In the genomic region with DNA sequence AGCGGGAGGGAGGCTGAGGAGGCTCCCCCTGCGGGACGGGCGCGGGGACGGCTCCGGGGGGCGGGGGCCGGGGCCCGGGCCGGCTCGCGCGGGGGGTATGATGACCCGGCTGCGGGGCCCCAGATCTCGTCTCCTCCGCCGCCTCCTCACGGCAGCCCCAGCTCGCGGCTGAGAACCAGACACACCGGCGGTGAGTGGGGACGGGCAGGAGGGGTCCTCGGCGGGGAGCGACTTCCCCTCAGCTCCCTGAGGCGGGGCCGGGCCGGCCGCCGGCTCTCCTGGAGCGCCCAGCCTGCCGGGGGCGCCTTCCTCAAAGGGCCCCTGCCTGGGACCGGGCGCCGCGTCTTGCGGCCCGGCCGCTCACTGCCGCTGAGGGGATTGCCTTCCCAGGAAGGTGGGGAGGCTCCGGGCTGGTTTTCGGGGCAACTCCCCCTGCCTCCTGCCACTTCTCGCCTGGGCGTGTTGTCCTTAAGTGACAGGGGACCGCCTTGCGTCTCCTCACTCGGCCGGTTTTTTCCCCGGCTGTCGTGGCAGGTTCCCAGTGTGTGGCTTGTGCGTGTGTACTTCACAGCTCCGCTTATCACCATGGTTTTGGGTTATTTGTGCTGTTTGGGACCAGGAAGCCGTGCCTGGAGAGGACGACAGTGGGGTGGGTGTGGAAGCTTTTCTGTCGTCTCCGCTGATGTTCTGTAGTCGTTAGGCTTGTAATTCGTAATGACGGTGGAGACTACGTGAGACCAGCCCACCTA, we compare ENCODE assay signal across 1 cellular context.
A peak's percentile ranks its signal among the peaks of the same experiment; 100 is the strongest.
TF ChIP-seq lines count a peak whose summit lies in the region.

No MANE protein-coding gene starts in this region.

TF ChIP-seq in HEK293, 187 proteins besides CTCF, POLR2A, EP300 and RAD21 (continued from another document):
- TF ChIP-seq GLIS2 (tag by site-specific recombination; IDR thresholded peaks at IDR 0.05): peak; percentile 80
- peak; percentile 19 for TF ChIP-seq ZSCAN30 (tag by site-specific recombination; IDR thresholded peaks at IDR 0.05)
- peak; percentile 54 for TF ChIP-seq SP2 (tag by site-specific recombination; IDR thresholded peaks at IDR 0.05)
- TF ChIP-seq REPIN1 (tag by site-specific recombination; IDR thresholded peaks at IDR 0.05; ENCODE audit: low read depth): no peak
